ENCODE assay signal across 7 cellular contexts in genomic region chr4:126475730-126476129, GRCh38.
"Had no signal": no experiment of that assay in that cellular context is flagged by ENCODE, and none has a peak within 500 bp of the region (broad histone marks: within the 10 kb centered on the region; RNA-seq: fewer than 3 reads in every experiment).

No MANE protein-coding gene starts in this region.

- H3K27me3 Mint-ChIP-seq: IgD-negative memory B cell had no signal

- H3K4me2 ChIP-seq: GM23338 had no signal

- FAIRE-seq: H1, H54, HepG2 had no signal

- H3K4me1 Mint-ChIP-seq: IgD-negative memory B cell had no signal

- H3K4me3 Mint-ChIP-seq: GM23338, H9, IgD-negative memory B cell had no signal

- H3K36me3 Mint-ChIP-seq: IgD-negative memory B cell had no signal

- H3K27ac Mint-ChIP-seq: GM23338, H9, IgD-negative memory B cell had no signal

- H3K4me3 ChIP-seq: GM23338 had no signal

- DNase-seq: H9, HCEC 1CT had no signal

- H2AFZ ChIP-seq: GM23338 had no signal
